9 cellular contexts compared by ENCODE assay signal in genomic region chr20:44643596-44644383, GRCh38. TPM values are rescaled to one million over a fixed set of nuclear protein-coding genes. Genes with fewer than 3 reads are reported as not detected.
DNase-seq lines count a peak whose midpoint lies in the region; ATAC-seq, FAIRE-seq and TF ChIP-seq lines count a peak whose summit lies in the region.
"Had no signal": no experiment of that assay in that cellular context is flagged by ENCODE, and none has a peak within 500 bp of the region (broad histone marks: within the 10 kb centered on the region; RNA-seq: fewer than 3 reads in every experiment).

No MANE protein-coding gene starts in this region.

- H3K27ac Mint-ChIP-seq in stimulated activated naive CD8-positive, alpha-beta T cell treated with anti-CD3 and anti-CD28 coated beads, Interleukin-15, Interleukin-2, amounts not matched to agents 100 ng/mL and 50 ng/mL, for 24 hours: peak overlapping the region; percentile 90

- ATAC-seq in SK-N-SH treated with all-trans-retinoic acid at 6 μM for 48 hours: peak; percentile 53
- ATAC-seq in HG03342 (IDR thresholded peaks at IDR 0.05; ENCODE audit: unreplicated experiment): no peak

- H3K36me3 ChIP-seq in brain microvascular endothelial cell (replicated peaks): no peaks in the 10 kb centered on the region
- no peaks in the 10 kb centered on the region for H3K36me3 ChIP-seq in kidney epithelial cell (ENCODE audit: control insufficient read depth, insufficient read depth, low read length)

- TF ChIP-seq CTCF in brain microvascular endothelial cell (IDR thresholded peaks at IDR 0.05; ENCODE audit: low read depth, low read length, missing control alignments): no peak
- no peak for TF ChIP-seq CTCF in kidney epithelial cell (IDR thresholded peaks at IDR 0.05; ENCODE audit: insufficient read depth, low read length, poor library complexity, severe bottlenecking)

- no peak for FAIRE-seq in H54 (lab: Jason Lieb, UNC)

- H3K4me1 Mint-ChIP-seq in stimulated activated naive CD8-positive, alpha-beta T cell treated with anti-CD3 and anti-CD28 coated beads, Interleukin-15, Interleukin-2, amounts not matched to agents 100 ng/mL and 50 ng/mL, for 24 hours (ENCODE audit: low read depth): peaks cover 80% of the 10 kb centered on the region

- H3K27me3 ChIP-seq in brain microvascular endothelial cell (replicated peaks): no peaks in the 10 kb centered on the region
- H3K27me3 ChIP-seq in kidney epithelial cell (ENCODE audit: control insufficient read depth, insufficient read depth, low read length): no peaks in the 10 kb centered on the region

- peak; percentile 64 for DNase-seq in H54 (ENCODE audit: insufficient read length, low spot score)
- peak; percentile 95 for DNase-seq in brain microvascular endothelial cell
- DNase-seq in kidney epithelial cell (ENCODE audit: low read depth): peak; percentile 49
- no peak for DNase-seq in RKO (ENCODE audit: low spot score)
- no peak for DNase-seq in NCI-H187 treated with DMSO at 0.1 percent for 48 hours (lab: John Stamatoyannopoulos, UW)

- TF ChIP-seq POLR2A in H54 (IDR thresholded peaks at IDR 0.05; ENCODE audit: low read depth, low read length): no peak

- H3K36me3 Mint-ChIP-seq in stimulated activated naive CD8-positive, alpha-beta T cell treated with anti-CD3 and anti-CD28 coated beads, Interleukin-15, Interleukin-2, amounts not matched to agents 100 ng/mL and 50 ng/mL, for 24 hours (ENCODE audit: low read depth): peaks cover 10% of the 10 kb centered on the region

- H3K27me3 Mint-ChIP-seq in stimulated activated naive CD8-positive, alpha-beta T cell treated with anti-CD3 and anti-CD28 coated beads, Interleukin-15, Interleukin-2, amounts not matched to agents 100 ng/mL and 50 ng/mL, for 24 hours: no peaks in the 10 kb centered on the region

- in situ Hi-C loops in brain microvascular endothelial cell (cut with HindIII; ENCODE audit: low pct_ligation_motif_present, low sequenced_read_pairs): no loop called here

- no peaks in the 10 kb centered on the region for H3K9me3 Mint-ChIP-seq in stimulated activated naive CD8-positive, alpha-beta T cell treated with anti-CD3 and anti-CD28 coated beads, Interleukin-15, Interleukin-2, amounts not matched to agents 100 ng/mL and 50 ng/mL, for 24 hours

- H3K4me3 ChIP-seq in brain microvascular endothelial cell (ENCODE audit: low read depth, low read length): no peak overlapping the region
- no peak overlapping the region for H3K4me3 ChIP-seq in kidney epithelial cell (ENCODE audit: low read depth, low read length)

- H3K4me3 Mint-ChIP-seq in stimulated activated naive CD8-positive, alpha-beta T cell treated with anti-CD3 and anti-CD28 coated beads, Interleukin-15, Interleukin-2, amounts not matched to agents 100 ng/mL and 50 ng/mL, for 24 hours: peak overlapping the region; percentile 41

- peak overlapping the region; percentile 91 for H3K27ac ChIP-seq in brain microvascular endothelial cell
- H3K27ac ChIP-seq: SK-N-MC had no signal

TF ChIP-seq in SK-N-SH treated with all-trans-retinoic acid at 6 μM for 48 hours, 23 proteins besides CTCF, POLR2A, EP300 and RAD21:
- TF ChIP-seq POU6F1 (CRISPR knock-in tag; IDR thresholded peaks at IDR 0.05; ENCODE audit: borderline replicate concordance, low read depth): no peak
- TF ChIP-seq ZNF565 (CRISPR knock-in tag; conservative IDR thresholded peaks at IDR 0.05; ENCODE audit: low read depth): no peak
- no peak for TF ChIP-seq TOX (CRISPR knock-in tag; IDR thresholded peaks at IDR 0.05; ENCODE audit: borderline replicate concordance)
- no peak for TF ChIP-seq ZFP30 (CRISPR knock-in tag; IDR thresholded peaks at IDR 0.05)
- TF ChIP-seq ZC3H10 (CRISPR knock-in tag; IDR thresholded peaks at IDR 0.05): no peak
- TF ChIP-seq CSDC2 (CRISPR knock-in tag; IDR thresholded peaks at IDR 0.05): no peak
- TF ChIP-seq ZNF8 (CRISPR knock-in tag; IDR thresholded peaks at IDR 0.05): no peak
- no peak for TF ChIP-seq PATZ1 (CRISPR knock-in tag; IDR thresholded peaks at IDR 0.05; ENCODE audit: borderline replicate concordance)
- no peak for TF ChIP-seq PPARA (CRISPR knock-in tag; IDR thresholded peaks at IDR 0.05; ENCODE audit: borderline replicate concordance)
- TF ChIP-seq ZFP3 (CRISPR knock-in tag; IDR thresholded peaks at IDR 0.05): no peak
- TF ChIP-seq SNAI2 (CRISPR knock-in tag; IDR thresholded peaks at IDR 0.05): no peak
- no peak for TF ChIP-seq CREB5 (CRISPR knock-in tag; IDR thresholded peaks at IDR 0.05; ENCODE audit: low read depth)
- no peak for TF ChIP-seq ISL1 (CRISPR knock-in tag; IDR thresholded peaks at IDR 0.05)
- TF ChIP-seq, protein P1, sequence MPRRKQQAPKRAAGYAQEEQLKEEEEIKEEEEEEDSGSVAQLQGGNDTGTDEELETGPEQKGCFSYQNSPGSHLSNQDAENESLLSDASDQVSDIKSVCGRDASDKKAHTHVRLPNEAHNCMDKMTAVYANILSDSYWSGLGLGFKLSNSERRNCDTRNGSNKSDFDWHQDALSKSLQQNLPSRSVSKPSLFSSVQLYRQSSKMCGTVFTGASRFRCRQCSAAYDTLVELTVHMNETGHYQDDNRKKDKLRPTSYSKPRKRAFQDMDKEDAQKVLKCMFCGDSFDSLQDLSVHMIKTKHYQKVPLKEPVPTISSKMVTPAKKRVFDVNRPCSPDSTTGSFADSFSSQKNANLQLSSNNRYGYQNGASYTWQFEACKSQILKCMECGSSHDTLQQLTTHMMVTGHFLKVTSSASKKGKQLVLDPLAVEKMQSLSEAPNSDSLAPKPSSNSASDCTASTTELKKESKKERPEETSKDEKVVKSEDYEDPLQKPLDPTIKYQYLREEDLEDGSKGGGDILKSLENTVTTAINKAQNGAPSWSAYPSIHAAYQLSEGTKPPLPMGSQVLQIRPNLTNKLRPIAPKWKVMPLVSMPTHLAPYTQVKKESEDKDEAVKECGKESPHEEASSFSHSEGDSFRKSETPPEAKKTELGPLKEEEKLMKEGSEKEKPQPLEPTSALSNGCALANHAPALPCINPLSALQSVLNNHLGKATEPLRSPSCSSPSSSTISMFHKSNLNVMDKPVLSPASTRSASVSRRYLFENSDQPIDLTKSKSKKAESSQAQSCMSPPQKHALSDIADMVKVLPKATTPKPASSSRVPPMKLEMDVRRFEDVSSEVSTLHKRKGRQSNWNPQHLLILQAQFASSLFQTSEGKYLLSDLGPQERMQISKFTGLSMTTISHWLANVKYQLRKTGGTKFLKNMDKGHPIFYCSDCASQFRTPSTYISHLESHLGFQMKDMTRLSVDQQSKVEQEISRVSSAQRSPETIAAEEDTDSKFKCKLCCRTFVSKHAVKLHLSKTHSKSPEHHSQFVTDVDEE (CRISPR knock-in tag; IDR thresholded peaks at IDR 0.05): no peak
- no peak for TF ChIP-seq OSR1 (CRISPR knock-in tag; IDR thresholded peaks at IDR 0.05)

RNA-seq across cellular contexts. Expression of gene ADA, which starts 7.7 kb away (rescaled TPM):
- 18.1 and 19.2 TPM in 2 replicates for total RNA-seq in kidney epithelial cell

Comparison
In these comparisons a context has a peak if more than half of its experiments do, and no peak if none do; other contexts are left out.
1. DNase-seq: peak in H54 (single experiment), brain microvascular endothelial cell (single experiment) and kidney epithelial cell (single experiment); none in RKO (single experiment) and NCI-H187 treated with DMSO at 0.1 percent for 48 hours (single experiment).